In the genomic region with DNA sequence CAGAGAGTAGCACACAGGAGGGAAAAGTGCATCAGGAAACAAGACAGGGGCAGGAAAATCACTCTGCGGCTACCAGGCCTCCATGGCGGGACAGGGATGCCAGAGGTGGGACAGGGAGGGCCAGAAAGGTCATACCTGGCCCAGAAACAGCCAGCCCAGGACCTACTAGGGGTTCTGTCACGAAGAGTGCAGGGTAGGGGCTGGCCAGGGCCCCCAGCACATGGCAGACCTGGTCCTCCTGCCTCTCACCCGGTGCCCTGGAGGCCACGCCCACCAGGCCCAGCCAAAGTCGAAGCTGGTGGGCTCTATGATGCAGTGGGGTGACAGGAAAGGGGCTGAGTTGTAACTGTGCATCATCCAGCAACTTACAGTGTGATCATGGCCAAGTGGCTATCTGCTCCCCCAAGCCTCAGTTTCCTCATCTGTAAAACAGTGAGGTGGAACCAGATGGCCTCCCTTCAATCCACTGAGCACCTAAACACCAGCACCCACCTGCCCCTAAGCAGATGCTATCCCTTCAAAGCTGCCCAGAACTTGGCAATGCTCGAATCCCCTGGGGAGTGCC, we compare ENCODE assay signal across 12 cellular contexts. TPM values are rescaled to one million over a fixed set of nuclear protein-coding genes. Genes with fewer than 3 reads are reported as not detected.
DNase-seq lines count a peak whose midpoint lies in the region; ATAC-seq, FAIRE-seq and TF ChIP-seq lines count a peak whose summit lies in the region.
"Had no signal": no experiment of that assay in that cellular context is flagged by ENCODE, and none has a peak within 500 bp of the region (broad histone marks: within the 10 kb centered on the region; RNA-seq: fewer than 3 reads in every experiment).

No MANE protein-coding gene starts in this region.

- intact Hi-C loops in Calu3 (cut with micrococcal nuclease; ENCODE audit: unreplicated experiment) (no loop called here), GM12878 (cut with micrococcal nuclease; ENCODE audit: unreplicated experiment) (loop anchor here (5.0 kb wide), 2 partner anchors 215 to 590 kb away; no protein-coding TSS in a partner anchor), lower lobe of right lung (cut with DNase I) (no loop called here)

- no peak for TF ChIP-seq RAD21 in GM12878 (IDR thresholded peaks at IDR 0.05; ENCODE audit: insufficient read depth, low read depth, low read length)

- peak overlapping the region; percentile 68 for H3K27ac Mint-ChIP-seq in Calu3 (ENCODE audit: unreplicated experiment)

- no peak overlapping the region for H2AFZ ChIP-seq in GM12878 (ENCODE audit: control insufficient read depth, low read depth, low read length)

- SMC1A ChIA-PET in GM12878 (lab: Charles Lee; ENCODE audit: uncharacterized antibody, unreplicated experiment): no interaction called here

- H3K4me3 ChIP-seq in GM12878: no peak overlapping the region
- H3K4me3 ChIP-seq in lower lobe of right lung: no peak overlapping the region
- H3K4me3 ChIP-seq in tibial nerve: no peak overlapping the region
- H3K4me3 ChIP-seq: thoracic aorta had no signal

- H3K4me2 ChIP-seq in GM12878 (ENCODE audit: control insufficient read depth, insufficient read depth): no peak overlapping the region

- no peaks in the 10 kb centered on the region for H3K79me2 ChIP-seq in GM12878 (ENCODE audit: control insufficient read depth, insufficient read depth, low read length)

- POLR2A ChIA-PET in GM12878 (lab: Charles Lee): no interaction called here

- peak; percentile 11 for ATAC-seq in GM19372 (IDR thresholded peaks at IDR 0.05; ENCODE audit: low read depth, unreplicated experiment)
- peak; percentile 12 for ATAC-seq in HG02943 (IDR thresholded peaks at IDR 0.05; ENCODE audit: low read depth, unreplicated experiment)
- ATAC-seq in GM12878: peak; percentile 10
- ATAC-seq in lower lobe of right lung: no peak

- in situ Hi-C loops in GM12878 (cut with MboI): loop anchor here (25.0 kb wide), 1 partner anchor 850 kb away; no protein-coding TSS in a partner anchor

- RAD21 ChIA-PET in GM12878 (lab: Charles Lee; ENCODE audit: unreplicated experiment): no interaction called here

- H3K36me3 ChIP-seq in GM12878 (ENCODE audit: control insufficient read depth in 2 of 2, insufficient read depth in 2 of 2, low read length in 1 of 2): no peaks in the 10 kb centered on the region
- no peaks in the 10 kb centered on the region for H3K36me3 ChIP-seq in lower lobe of right lung
- H3K36me3 ChIP-seq in tibial nerve: peaks cover 0 to 27% (median 0%) of the 10 kb centered on the region in 3 donors
- H3K36me3 ChIP-seq: breast epithelium, thoracic aorta had no signal

- H3K27me3 ChIP-seq in GM12878 (replicated peaks in 1 of 2; ENCODE audit: control insufficient read depth in 2 of 2, insufficient read depth in 2 of 2, low read length in 1 of 2): no peaks in the 10 kb centered on the region
- no peaks in the 10 kb centered on the region for H3K27me3 ChIP-seq in lower lobe of right lung (ENCODE audit: low read depth)
- no peaks in the 10 kb centered on the region for H3K27me3 ChIP-seq in tibial nerve
- H3K27me3 ChIP-seq: breast epithelium had no signal

- no peak overlapping the region for H3K9ac ChIP-seq in GM12878 (ENCODE audit: control insufficient read depth, insufficient read depth, low read length)

- 2% methylated on average over 7 of the region's 7 CpGs for WGBS in GM12878 (ENCODE audit: insufficient coverage, insufficient replicate concordance, low lambda C conversion rate, missing lambda C conversion rate)
- 71 to 74% methylated on average over 6 to 7 of the region's 7 CpGs for WGBS in tibial nerve, 2 donors

- no peaks in the 10 kb centered on the region for H3K4me1 ChIP-seq in GM12878 (ENCODE audit: control insufficient read depth, insufficient read depth, low read length)
- H3K4me1 ChIP-seq in lower lobe of right lung: peaks cover 9% of the 10 kb centered on the region
- peaks cover 0 to 64% (median 22%) of the 10 kb centered on the region in 4 donors for H3K4me1 ChIP-seq in tibial nerve
- H3K4me1 ChIP-seq: breast epithelium had no signal

- H3K9me3 Mint-ChIP-seq in Calu3 (ENCODE audit: low read depth, unreplicated experiment): no peaks in the 10 kb centered on the region

- no peaks in the 10 kb centered on the region for H4K20me1 ChIP-seq in GM12878 (ENCODE audit: control insufficient read depth, insufficient read depth)

- CTCF ChIA-PET in Calu3 (lab: Charles Lee) (interaction anchor here (1.4 to 1.7 kb wide), 2 partner anchors 21 to 213 kb away, joined by 4 to 6 read pairs; no protein-coding TSS in a partner anchor), GM12878 (lab: Yijun Ruan, JAX) (no interaction called here)

- BruUV-seq in Calu3 (replicated peaks; lab: Mats Ljungman, UMichigan) (no TSS peak), GM12878 (replicated peaks; lab: Mats Ljungman, UMichigan) (no TSS peak)

- TF ChIP-seq EP300 in GM12878 (IDR thresholded peaks at IDR 0.05; ENCODE audit: borderline replicate concordance in 1 of 2, control insufficient read depth in 1 of 2, low read depth in 2 of 2, low read length in 2 of 2) (no peak), tibial nerve (IDR thresholded peaks at IDR 0.05) (no peak)

- TF ChIP-seq POLR2A in GM12878 (IDR thresholded peaks at IDR 0.05; ENCODE audit: low read depth, low read length) (no peak), tibial nerve (IDR thresholded peaks at IDR 0.05) (no peak)

- DNase-seq in Calu3 (no peak), GM12878 (ENCODE audit: low read depth, low spot score) (no peak), NAMALWA (ENCODE audit: low spot score) (no peak), lower lobe of right lung (no peak), tibial nerve (ENCODE audit: low spot score in 2 of 2) (no peak), OCI-M1 (lab: John Stamatoyannopoulos, UW) (no peak)
- DNase-seq: NCI-H446 treated with DMSO at 0.1 percent for 48 hours, SHP77 treated with DMSO at 0.1 percent for 48 hours had no signal

- no peak for TF ChIP-seq CTCF in Calu3 (IDR thresholded peaks at IDR 0.05; ENCODE audit: unreplicated experiment)
- TF ChIP-seq CTCF in GM12878 (IDR thresholded peaks at IDR 0.05 in 2 of 3, conservative IDR thresholded peaks at IDR 0.05 in 1 of 3; ENCODE audit: control insufficient read depth in 2 of 3, extremely low read depth in 1 of 3, insufficient read depth in 1 of 3, low read depth in 3 of 3, low read length in 3 of 3): no peak
- no peak for TF ChIP-seq CTCF in lower lobe of right lung (IDR thresholded peaks at IDR 0.05)
- TF ChIP-seq CTCF in tibial nerve (IDR thresholded peaks at IDR 0.05): no peak

- H3K4me3 Mint-ChIP-seq in Calu3 (ENCODE audit: low read depth, unreplicated experiment): peak overlapping the region; percentile 38

- H3K27ac ChIP-seq in GM12878 (ENCODE audit: control insufficient read depth, insufficient read depth): no peak overlapping the region
- H3K27ac ChIP-seq in lower lobe of right lung: no peak overlapping the region
- H3K27ac ChIP-seq in tibial nerve: no peak overlapping the region
- H3K27ac ChIP-seq: breast epithelium had no signal

- H3K4me1 Mint-ChIP-seq in Calu3 (ENCODE audit: low read depth, unreplicated experiment): no peaks in the 10 kb centered on the region

- H3K36me3 Mint-ChIP-seq in Calu3 (ENCODE audit: insufficient read depth, unreplicated experiment): peaks cover 5% of the 10 kb centered on the region

- no peak for FAIRE-seq in GM12878 (lab: Jason Lieb, UNC)

- no peaks in the 10 kb centered on the region for H3K9me3 ChIP-seq in GM12878 (replicated peaks; ENCODE audit: control insufficient read depth, insufficient read depth, low read length)
- no peaks in the 10 kb centered on the region for H3K9me3 ChIP-seq in lower lobe of right lung
- no peaks in the 10 kb centered on the region for H3K9me3 ChIP-seq in tibial nerve
- H3K9me3 ChIP-seq: breast epithelium, thoracic aorta had no signal

- no peaks in the 10 kb centered on the region for H3K27me3 Mint-ChIP-seq in Calu3 (ENCODE audit: unreplicated experiment)

TF ChIP-seq in GM12878, 131 proteins besides CTCF, POLR2A, EP300 and RAD21:
- no peak for TF ChIP-seq ZNF622 (IDR thresholded peaks at IDR 0.05)
- no peak for TF ChIP-seq HDAC2 (IDR thresholded peaks at IDR 0.05)
- no peak for TF ChIP-seq RAD51 (IDR thresholded peaks at IDR 0.05)
- no peak for TF ChIP-seq FOXM1 (IDR thresholded peaks at IDR 0.05; ENCODE audit: low read depth, low read length)
- no peak for TF ChIP-seq SMARCA5 (IDR thresholded peaks at IDR 0.05)

RNA-seq across cellular contexts. Expression of a gene that starts 10.6 kb away (rescaled TPM):
- total RNA-seq in Calu3 (2022): 3.0 and 5.1 TPM in 2 replicates
- total RNA-seq in GM12878 (2013; cell fraction: nucleolus; rRNA removed): 0.79 TPM in 1 of 2 replicates, not detected in the other
- total RNA-seq in GM12878 (2014; rRNA removed): not detected in 2 replicates
- total RNA-seq in GM12878 (2014; rRNA removed; fragmentation: Illumina TruSeq; extraction: Trizol): not detected in 2 replicates
- total RNA-seq in GM12878 (2021): not detected in 2 replicates
- polyA plus RNA-seq in GM12878 (2011; ENCODE audit: low read depth): not detected
- not detected in 2 replicates for polyA plus RNA-seq in GM12878 (2011; rRNA removed)
- 0.01 TPM in 1 of 2 replicates, not detected in the other for polyA plus RNA-seq in GM12878 (2011; cell fraction: cytosol; rRNA removed)
- 0.04 TPM in 1 of 2 replicates, not detected in the other for polyA plus RNA-seq in GM12878 (2011; cell fraction: nucleus; rRNA removed)
- not detected in 2 replicates for polyA plus RNA-seq in GM12878 (2012)
- not detected in 2 replicates for polyA plus RNA-seq in GM12878 (2014; fragmentation: Illumina TruSeq; extraction: Trizol)
- polyA plus RNA-seq in GM12878 (2014; fragmentation: Nextera tagmentation; extraction: Ambion mirVana): not detected
- not detected in 2 replicates for polyA plus RNA-seq in GM12878 (2014; rRNA removed)
- not detected for polyA plus RNA-seq in GM12878 (2016; fragmentation: Nextera tagmentation; extraction: Ambion mirVana)
- not detected in 2 replicates for polyA minus RNA-seq in GM12878 (2011; rRNA and poly(A)+ RNA removed)
- 0.21 and 1.1 TPM in 2 replicates for polyA minus RNA-seq in GM12878 (2011; cell fraction: cytosol; rRNA and poly(A)+ RNA removed)
- polyA minus RNA-seq in GM12878 (2011; cell fraction: nucleus; rRNA and poly(A)+ RNA removed): under 0.01 TPM in 1 of 2 replicates, not detected in the other
- 2.5 TPM for total RNA-seq in lower lobe of right lung
- total RNA-seq in tibial nerve: 10 to 100 TPM; 14.4 to 37.7 (median 34.2) TPM

Comparison
In these comparisons a context has a peak if more than half of its experiments do, and no peak if none do; other contexts are left out.
1. ATAC-seq: peak in GM19372 (single experiment), HG02943 (single experiment) and GM12878 (single experiment); none in lower lobe of right lung (0 of 2).